ENCODE assay signal across 28 cellular contexts in the genomic region with DNA sequence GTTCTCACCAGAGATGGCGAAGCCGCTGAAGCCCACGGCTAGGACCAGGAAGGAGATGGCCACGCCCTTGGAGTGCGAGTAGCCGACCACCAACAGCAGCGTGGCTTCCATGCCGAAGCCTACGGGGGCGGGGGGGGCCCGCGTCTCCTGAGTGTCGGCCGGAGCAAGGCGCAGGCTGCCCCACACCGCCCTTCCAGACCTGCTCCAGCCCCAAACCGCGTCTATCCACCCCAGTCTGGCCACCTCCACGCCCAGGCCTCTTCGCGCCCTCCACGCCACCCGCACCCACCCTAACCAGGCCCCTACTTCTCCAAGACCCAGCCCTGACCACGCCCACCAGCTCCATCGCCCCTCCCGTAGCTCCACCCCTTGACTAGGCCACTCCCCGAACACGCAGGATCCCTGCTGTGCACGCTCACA. TPM values are rescaled to one million over a fixed set of nuclear protein-coding genes. Genes with fewer than 3 reads are reported as not detected.
DNase-seq lines count a peak whose midpoint lies in the region; ATAC-seq and TF ChIP-seq lines count a peak whose summit lies in the region.
"Had no signal": no experiment of that assay in that cellular context is flagged by ENCODE, and none has a peak within 500 bp of the region (broad histone marks: within the 10 kb centered on the region; RNA-seq: fewer than 3 reads in every experiment).

No MANE protein-coding gene starts in this region.

- peak overlapping the region; percentile 12 for H3K27ac ChIP-seq in CD8-positive, alpha-beta memory T cell (ENCODE audit: low read depth, low read length)
- no peak overlapping the region for H3K27ac ChIP-seq in neural progenitor cell
- no peak overlapping the region for H3K27ac ChIP-seq in aorta (ENCODE audit: low read depth in 1 of 2, low read length in 2 of 2)
- H3K27ac ChIP-seq: ascending aorta, gastroesophageal sphincter, right lobe of liver had no signal

- H3F3A ChIP-seq in neural progenitor cell (ENCODE audit: low read depth), result peaks cover 64% of the 10 kb centered on the region

- CTCF ChIA-PET in CD8-positive, alpha-beta memory T cell (lab: Charles Lee), result interaction anchor here (1.4 kb wide), 1 partner anchor 39 kb away, joined by 3 read pairs; no protein-coding TSS in a partner anchor

- peaks cover 74 to 93% of the 10 kb centered on the region in 2 donors for H3K27me3 Mint-ChIP-seq in CD8-positive, alpha-beta memory T cell
- H3K27me3 Mint-ChIP-seq in neural progenitor cell (ENCODE audit: insufficient read depth, low read depth), result peaks cover 62% of the 10 kb centered on the region
- H3K27me3 Mint-ChIP-seq in T-helper 2 cell treated with Interferon-gamma antibody and Interleukin-4, amounts not matched to agents 5 μg/mL and 100 μg/mL, for 36 hours (ENCODE audit: low read depth), result peaks cover 85% of the 10 kb centered on the region

- H3K4me1 ChIP-seq in CD8-positive, alpha-beta memory T cell (ENCODE audit: insufficient read depth, low read length), result peaks cover 20% of the 10 kb centered on the region
- peaks cover 24% of the 10 kb centered on the region for H3K4me1 ChIP-seq in neural progenitor cell
- no peaks in the 10 kb centered on the region for H3K4me1 ChIP-seq in aorta (ENCODE audit: control insufficient read depth in 1 of 2, insufficient read depth in 2 of 2, low read length in 2 of 2)
- H3K4me1 ChIP-seq: right lobe of liver had no signal

- peak overlapping the region in 1 of 7 donors; percentile 26 for H3K4me3 Mint-ChIP-seq in CD8-positive, alpha-beta memory T cell
- peak overlapping the region; percentile 53 for H3K4me3 Mint-ChIP-seq in neural progenitor cell
- H3K4me3 Mint-ChIP-seq in T-helper 2 cell treated with Interferon-gamma antibody and Interleukin-4, amounts not matched to agents 5 μg/mL and 100 μg/mL, for 36 hours, result no peak overlapping the region
- H3K4me3 Mint-ChIP-seq: activated naive CD4-positive, alpha-beta T cell treated with anti-CD3 and anti-CD28 coated beads, Interleukin-2, amount 50 U/mL, for 24 hours; nephron had no signal

- no peaks in the 10 kb centered on the region for H3K79me2 ChIP-seq in neural progenitor cell (ENCODE audit: low read depth)

- no peak overlapping the region for H3K27ac Mint-ChIP-seq in CD8-positive, alpha-beta memory T cell
- no peak overlapping the region for H3K27ac Mint-ChIP-seq in neural progenitor cell
- H3K27ac Mint-ChIP-seq in T-helper 2 cell treated with Interferon-gamma antibody and Interleukin-4, amounts not matched to agents 5 μg/mL and 100 μg/mL, for 36 hours, result no peak overlapping the region
- H3K27ac Mint-ChIP-seq: activated naive CD4-positive, alpha-beta T cell treated with anti-CD3 and anti-CD28 coated beads, Interleukin-2, amount 50 U/mL, for 24 hours; activated T-cell treated with anti-CD3 and anti-CD28 coated beads, Interleukin-2, amount 50 U/mL, for 72 hours; H9; nephron; T-helper 17 cell had no signal

- H3K4me1 Mint-ChIP-seq in CD8-positive, alpha-beta memory T cell, result peaks cover 33 to 53% (median 35%) of the 10 kb centered on the region in 3 donors
- H3K4me1 Mint-ChIP-seq in neural progenitor cell, result peaks cover 49% of the 10 kb centered on the region
- H3K4me1 Mint-ChIP-seq in T-helper 2 cell treated with Interferon-gamma antibody and Interleukin-4, amounts not matched to agents 5 μg/mL and 100 μg/mL, for 36 hours (ENCODE audit: low read depth), result peaks cover 36% of the 10 kb centered on the region

- peaks cover 80% of the 10 kb centered on the region for H3K27me3 ChIP-seq in CD8-positive, alpha-beta memory T cell (ENCODE audit: insufficient read depth, low read length, poor library complexity, severe bottlenecking)
- peaks cover 96% of the 10 kb centered on the region for H3K27me3 ChIP-seq in neural progenitor cell
- no peaks in the 10 kb centered on the region for H3K27me3 ChIP-seq in aorta (ENCODE audit: control insufficient read depth in 1 of 2, insufficient read depth in 2 of 2, low read length in 1 of 2)

- no peak overlapping the region for H3K9ac ChIP-seq in neural progenitor cell

- H3K36me3 Mint-ChIP-seq in CD8-positive, alpha-beta memory T cell, result peaks cover 0 to 4% (median 0%) of the 10 kb centered on the region in 3 donors
- H3K36me3 Mint-ChIP-seq in neural progenitor cell, result peaks cover 2% of the 10 kb centered on the region
- no peaks in the 10 kb centered on the region for H3K36me3 Mint-ChIP-seq in T-helper 2 cell treated with Interferon-gamma antibody and Interleukin-4, amounts not matched to agents 5 μg/mL and 100 μg/mL, for 36 hours (ENCODE audit: low read depth)

- no peak overlapping the region for H3K4me3 ChIP-seq in CD8-positive, alpha-beta memory T cell (ENCODE audit: low read length)
- H3K4me3 ChIP-seq in neural progenitor cell (no peak overlapping the region), aorta (ENCODE audit: low read length in 2 of 2) (no peak overlapping the region)
- H3K4me3 ChIP-seq: ascending aorta, gastroesophageal sphincter, right lobe of liver had no signal

- peaks cover 0 to 3% (median 0%) of the 10 kb centered on the region in 5 donors for H3K9me3 Mint-ChIP-seq in CD8-positive, alpha-beta memory T cell
- peaks cover 17% of the 10 kb centered on the region for H3K9me3 Mint-ChIP-seq in neural progenitor cell
- no peaks in the 10 kb centered on the region for H3K9me3 Mint-ChIP-seq in T-helper 2 cell treated with Interferon-gamma antibody and Interleukin-4, amounts not matched to agents 5 μg/mL and 100 μg/mL, for 36 hours
- H3K9me3 Mint-ChIP-seq: activated naive CD4-positive, alpha-beta T cell treated with anti-CD3 and anti-CD28 coated beads, Interleukin-2, amount 50 U/mL, for 24 hours; activated T-cell treated with anti-CD3 and anti-CD28 coated beads, Interleukin-2, amount 50 U/mL, for 72 hours had no signal

- ATAC-seq in SK-N-SH treated with all-trans-retinoic acid at 6 μM for 48 hours (peak; percentile 40; the same call in 2 of the 3 replicates), aorta (ENCODE audit: low FRiP score) (no peak), GM18858 (IDR thresholded peaks at IDR 0.05; ENCODE audit: unreplicated experiment) (no peak)
- ATAC-seq: gastroesophageal sphincter, left ventricle myocardium superior, right lobe of liver, T-helper 17 cell had no signal

- intact Hi-C loops in aorta (cut with DNase I), result no loop called here

- no peak overlapping the region for H2AFZ ChIP-seq in neural progenitor cell (replicated peaks)

- no peaks in the 10 kb centered on the region for H3K9me3 ChIP-seq in CD8-positive, alpha-beta memory T cell (ENCODE audit: low read length)
- H3K9me3 ChIP-seq in neural progenitor cell (ENCODE audit: low read depth) (no peaks in the 10 kb centered on the region), aorta (ENCODE audit: control insufficient read depth, low read length) (no peaks in the 10 kb centered on the region)
- H3K9me3 ChIP-seq: ascending aorta, gastroesophageal sphincter, right lobe of liver had no signal

- 48 to 61% methylated on average over 29 of the region's 29 CpGs for WGBS in aorta, 2 donors

- TF ChIP-seq CTCF in neural progenitor cell (IDR thresholded peaks at IDR 0.05), result no peak

- POLR2A ChIA-PET in CD8-positive, alpha-beta memory T cell (lab: Charles Lee), result no interaction called here

- H4K20me1 ChIP-seq in neural progenitor cell (ENCODE audit: low read depth), result no peaks in the 10 kb centered on the region

- H3K4me2 ChIP-seq in neural progenitor cell, result no peak overlapping the region

- DNase-seq in activated CD4-positive, alpha-beta T cell treated with anti-CD3 and anti-CD28 coated beads, Interleukin-2, amount 50 U/mL, for 48 hours, result peak; percentile 47 to 50
- no peak for DNase-seq in activated CD4-positive, alpha-beta T cell treated with anti-CD3 and anti-CD28 coated beads for 4 hours
- peak in 1 of 5 donors; percentile 59 for DNase-seq in CD8-positive, alpha-beta memory T cell
- DNase-seq in neural progenitor cell (ENCODE audit: low spot score) (no peak), aorta (no peak)
- DNase-seq in T-helper 2 cell treated with Interferon-gamma antibody and Interleukin-4, amounts not matched to agents 5 μg/mL and 100 μg/mL, for 36 hours (ENCODE audit: low spot score), result no peak
- DNase-seq: COR-L47, DMS79 treated with DMSO at 0.1 percent for 48 hours, H9, left ventricle myocardium superior, NCI-H1105, NCI-H1930, NCI-H2227 treated with DMSO at 0.1 percent for 48 hours, right lobe of liver, T-helper 17 cell had no signal

- H3K36me3 ChIP-seq in CD8-positive, alpha-beta memory T cell (ENCODE audit: insufficient read depth, low read length), result no peaks in the 10 kb centered on the region
- H3K36me3 ChIP-seq in neural progenitor cell, result no peaks in the 10 kb centered on the region
- no peaks in the 10 kb centered on the region for H3K36me3 ChIP-seq in aorta (ENCODE audit: control insufficient read depth in 1 of 2, insufficient read depth in 2 of 2, low read length in 1 of 2)
- H3K36me3 ChIP-seq: ascending aorta, gastroesophageal sphincter, right lobe of liver had no signal

TF ChIP-seq in SK-N-SH treated with all-trans-retinoic acid at 6 μM for 48 hours, 23 proteins besides CTCF, POLR2A, EP300 and RAD21 (continues in another document):
- no peak for TF ChIP-seq TCF4 (CRISPR knock-in tag; IDR thresholded peaks at IDR 0.05; ENCODE audit: borderline replicate concordance)

RNA-seq across cellular contexts. Expression of a gene that starts 6.2 kb away (rescaled TPM):
- total RNA-seq in CD8-positive, alpha-beta memory T cell, result not detected
- not detected for polyA plus RNA-seq in CD8-positive, alpha-beta memory T cell
- total RNA-seq in neural progenitor cell (ENCODE audit: low replicate concordance) (0.09 TPM in 1 of 2 replicates, not detected in the other), aorta (not detected)
- not detected for polyA plus RNA-seq in aorta
- total RNA-seq: A673; activated CD8-positive, alpha-beta memory T cell treated with anti-CD3 and anti-CD28 coated beads for 36 hours; activated T-cell treated with anti-CD3 and anti-CD28 coated beads, Interleukin-2, amount 50 U/mL, for 72 hours; ascending aorta; cardiac septum; gastroesophageal sphincter; left ventricle myocardium superior; mononuclear cell; right lobe of liver; T-helper 17 cell; ureter had no signal
- polyA plus RNA-seq: BJ had no signal

RNA-seq across cellular contexts. Expression of a gene that starts 8.1 kb away (rescaled TPM):
- not detected for total RNA-seq in CD8-positive, alpha-beta memory T cell
- not detected for polyA plus RNA-seq in CD8-positive, alpha-beta memory T cell
- not detected in 2 replicates for total RNA-seq in neural progenitor cell (ENCODE audit: low replicate concordance)
- not detected for total RNA-seq in aorta
- not detected for polyA plus RNA-seq in aorta
- total RNA-seq: A673; activated CD8-positive, alpha-beta memory T cell treated with anti-CD3 and anti-CD28 coated beads for 36 hours; activated T-cell treated with anti-CD3 and anti-CD28 coated beads, Interleukin-2, amount 50 U/mL, for 72 hours; ascending aorta; cardiac septum; gastroesophageal sphincter; left ventricle myocardium superior; mononuclear cell; right lobe of liver; T-helper 17 cell; ureter had no signal
- polyA plus RNA-seq: BJ had no signal

RNA-seq across cellular contexts. Expression of a gene that starts 10.0 kb away (rescaled TPM):
- under 1 TPM; 0.07 to 0.09 TPM for total RNA-seq in CD8-positive, alpha-beta memory T cell
- not detected for polyA plus RNA-seq in CD8-positive, alpha-beta memory T cell
- total RNA-seq in neural progenitor cell (ENCODE audit: low replicate concordance) (1.4 TPM in 2 replicates), aorta (1 to 10 TPM; 1.0 to 4.7 TPM)
- polyA plus RNA-seq in aorta, result under 1 TPM; 0.15 to 0.50 TPM
- total RNA-seq: activated CD8-positive, alpha-beta memory T cell treated with anti-CD3 and anti-CD28 coated beads for 36 hours; mononuclear cell; T-helper 17 cell had no signal

RNA-seq across cellular contexts. Expression of a gene that starts 20.3 kb away (rescaled TPM):
- total RNA-seq in CD8-positive, alpha-beta memory T cell, result 100 to 1,000 TPM; 132 to 138 TPM
- polyA plus RNA-seq in CD8-positive, alpha-beta memory T cell, result 81.8 TPM
- total RNA-seq in neural progenitor cell (ENCODE audit: low replicate concordance) (133 and 168 TPM in 2 replicates), aorta (10 to 100 TPM; 45.0 to 74.7 TPM)
- 100 to 1,000 TPM in 1 of 2 donors, 10 to 100 TPM in 1; 53.7 to 124 TPM for polyA plus RNA-seq in aorta

RNA-seq across cellular contexts. Expression of a gene that starts 21.7 kb away (rescaled TPM):
- 10 to 100 TPM; 46.7 to 51.8 TPM for total RNA-seq in CD8-positive, alpha-beta memory T cell
- polyA plus RNA-seq in CD8-positive, alpha-beta memory T cell, result 32.5 TPM
- total RNA-seq in neural progenitor cell (ENCODE audit: low replicate concordance) (14.7 and 77.6 TPM in 2 replicates), aorta (10 to 100 TPM; 17.1 to 23.7 TPM)
- 10 to 100 TPM in 1 of 2 donors, 1 to 10 TPM in 1; 4.8 to 62.4 TPM for polyA plus RNA-seq in aorta

Comparison
In these comparisons a context has a peak if more than half of its experiments do, and no peak if none do; other contexts are left out.
1. DNase-seq: peak in activated CD4-positive, alpha-beta T cell treated with anti-CD3 and anti-CD28 coated beads, Interleukin-2, amount 50 U/mL, for 48 hours (2 of 2); none in activated CD4-positive, alpha-beta T cell treated with anti-CD3 and anti-CD28 coated beads for 4 hours (0 of 2), neural progenitor cell (single experiment), aorta (0 of 2) and T-helper 2 cell treated with Interferon-gamma antibody and Interleukin-4, amounts not matched to agents 5 μg/mL and 100 μg/mL, for 36 hours (single experiment).